Comparison of ENCODE assay signal across 8 cellular contexts in genomic region chr10:61987951-61988379, GRCh38.
A peak's percentile ranks its signal among the peaks of the same experiment; 100 is the strongest.
DNase-seq lines count a peak whose midpoint lies in the region; ATAC-seq and TF ChIP-seq lines count a peak whose summit lies in the region.

No MANE protein-coding gene starts in this region.

- ATAC-seq in CD8-positive, alpha-beta T cell: peak; percentile 62
- ATAC-seq in GM19351 (IDR thresholded peaks at IDR 0.05; ENCODE audit: unreplicated experiment): peak; percentile 95
- peak; percentile 98 for ATAC-seq in HG03354 (IDR thresholded peaks at IDR 0.05; ENCODE audit: poor library complexity, severe bottlenecking, unreplicated experiment)

- peak overlapping the region; percentile 82 for H3K27ac Mint-ChIP-seq in CD8-positive, alpha-beta T cell
- H3K27ac Mint-ChIP-seq in activated naive CD8-positive, alpha-beta T cell: peak overlapping the region; percentile 97

- CTCF ChIA-PET in CD8-positive, alpha-beta T cell (lab: Charles Lee): interaction anchor here (1.2 kb wide), 1 partner anchor 87 kb away, joined by 3 read pairs; the partner anchor contains the start of gene ARID5B

- no peaks in the 10 kb centered on the region for H3K9me3 Mint-ChIP-seq in CD8-positive, alpha-beta T cell
- H3K9me3 Mint-ChIP-seq in activated naive CD8-positive, alpha-beta T cell (ENCODE audit: low read depth): no peaks in the 10 kb centered on the region

- intact Hi-C loops in CD8-positive, alpha-beta T cell (cut with DNase I, micrococcal nuclease): no loop called here

- H3K27ac ChIP-seq in CD8-positive, alpha-beta T cell (ENCODE audit: low read depth, low read length): peak overlapping the region; percentile 5
- H3K27ac ChIP-seq in neutrophil: peak overlapping the region; percentile 65

- peaks cover 15% of the 10 kb centered on the region for H3K36me3 Mint-ChIP-seq in CD8-positive, alpha-beta T cell
- H3K36me3 Mint-ChIP-seq in activated naive CD8-positive, alpha-beta T cell: peaks cover 9% of the 10 kb centered on the region

- DNase-seq in CD8-positive, alpha-beta T cell: no peak
- DNase-seq in KG1 (lab: John Stamatoyannopoulos, UW) (no peak), DMS79 treated with DMSO at 0.1 percent for 48 hours (lab: John Stamatoyannopoulos, UW) (no peak), NCI-H2107 (lab: John Stamatoyannopoulos, UW) (no peak)

- H3K4me3 Mint-ChIP-seq in CD8-positive, alpha-beta T cell: peak overlapping the region; percentile 30
- peak overlapping the region; percentile 66 for H3K4me3 Mint-ChIP-seq in activated naive CD8-positive, alpha-beta T cell

- H3K4me3 ChIP-seq in CD8-positive, alpha-beta T cell (ENCODE audit: low read depth, low read length): no peak overlapping the region
- no peak overlapping the region for H3K4me3 ChIP-seq in neutrophil (ENCODE audit: low read depth in 1 of 2, low read length in 1 of 2)

- H3K27me3 Mint-ChIP-seq in CD8-positive, alpha-beta T cell (ENCODE audit: low read depth): no peaks in the 10 kb centered on the region
- H3K27me3 Mint-ChIP-seq in activated naive CD8-positive, alpha-beta T cell: no peaks in the 10 kb centered on the region

- TF ChIP-seq CTCF in CD8-positive, alpha-beta T cell (IDR thresholded peaks at IDR 0.05): no peak
- no peak for TF ChIP-seq CTCF in neutrophil (IDR thresholded peaks at IDR 0.05)

- no peaks in the 10 kb centered on the region for H3K27me3 ChIP-seq in CD8-positive, alpha-beta T cell (ENCODE audit: insufficient read depth, low read length)
- no peaks in the 10 kb centered on the region for H3K27me3 ChIP-seq in neutrophil

- peaks cover 20% of the 10 kb centered on the region for H3K4me1 ChIP-seq in CD8-positive, alpha-beta T cell (ENCODE audit: insufficient read depth, low read length)
- H3K4me1 ChIP-seq in neutrophil (ENCODE audit: control insufficient read depth in 1 of 2, insufficient read depth in 1 of 2, low read depth in 1 of 2, low read length in 1 of 2): peaks cover 40 to 42% of the 10 kb centered on the region in 2 experiments

- POLR2A ChIA-PET in CD8-positive, alpha-beta T cell (lab: Charles Lee): interaction anchor here (1.5 kb wide), 1 partner anchor 85 kb away, joined by 4 read pairs; no protein-coding TSS in a partner anchor

- H3K36me3 ChIP-seq in CD8-positive, alpha-beta T cell (ENCODE audit: insufficient read depth, low read length): no peaks in the 10 kb centered on the region
- H3K36me3 ChIP-seq in neutrophil: no peaks in the 10 kb centered on the region

- peaks cover 48% of the 10 kb centered on the region for H3K4me1 Mint-ChIP-seq in CD8-positive, alpha-beta T cell (ENCODE audit: low read depth)
- H3K4me1 Mint-ChIP-seq in activated naive CD8-positive, alpha-beta T cell (ENCODE audit: low read depth): peaks cover 69% of the 10 kb centered on the region

- no peaks in the 10 kb centered on the region for H3K9me3 ChIP-seq in CD8-positive, alpha-beta T cell (ENCODE audit: low read length)
- H3K9me3 ChIP-seq in neutrophil: no peaks in the 10 kb centered on the region
